In genomic region chr3:7421065-7421464, GRCh38 we compare ENCODE assay signal across 20 cellular contexts.
DNase-seq lines count a peak whose midpoint lies in the region; ATAC-seq, FAIRE-seq and TF ChIP-seq lines count a peak whose summit lies in the region.
"Had no signal": no experiment of that assay in that cellular context is flagged by ENCODE, and none has a peak within 500 bp of the region (broad histone marks: within the 10 kb centered on the region; RNA-seq: fewer than 3 reads in every experiment).

No MANE protein-coding gene starts in this region.

- peak; percentile 19; the same call in 1 of the 2 replicates for TF ChIP-seq RAD21 in HCT116 (IDR thresholded peaks at IDR 0.05; ENCODE audit: low read depth)
- no peak; a peak in 1 of 4 replicates for TF ChIP-seq RAD21 in H1 (IDR thresholded peaks at IDR 0.05 in 1 of 2, conservative IDR thresholded peaks at IDR 0.05 in 1 of 2; ENCODE audit: low read depth in 2 of 2, low read length in 2 of 2)

- H3K4me3 ChIP-seq in A673 (ENCODE audit: low read depth, low read length, poor library complexity, severe bottlenecking): no peak overlapping the region
- no peak overlapping the region for H3K4me3 ChIP-seq in HCT116 (replicated peaks in 1 of 2; ENCODE audit: low read depth in 1 of 2, low read length in 2 of 2)
- H3K4me3 ChIP-seq in OCI-LY1 (ENCODE audit: low read depth, low read length, poor library complexity, severe bottlenecking): no peak overlapping the region
- H3K4me3 ChIP-seq in H1 (ENCODE audit: extremely low read depth in 1 of 4, insufficient read depth in 2 of 4, low read depth in 3 of 4, low read length in 4 of 4): no peak overlapping the region
- H3K4me3 ChIP-seq: A549, HAP-1 had no signal

- H3K36me3 ChIP-seq in A673 (ENCODE audit: insufficient read depth, low read length, poor library complexity, severe bottlenecking): no peaks in the 10 kb centered on the region
- no peaks in the 10 kb centered on the region for H3K36me3 ChIP-seq in HCT116 (ENCODE audit: control insufficient read depth in 1 of 2, insufficient read depth in 2 of 2, low read length in 2 of 2)
- no peaks in the 10 kb centered on the region for H3K36me3 ChIP-seq in OCI-LY1 (ENCODE audit: insufficient read depth, low read length)
- no peaks in the 10 kb centered on the region for H3K36me3 ChIP-seq in H1 (ENCODE audit: control insufficient read depth in 2 of 4, insufficient read depth in 4 of 4, low read length in 3 of 4)
- H3K36me3 ChIP-seq: HAP-1 had no signal

- no peak overlapping the region for H2AK5ac ChIP-seq in H1 (ENCODE audit: low read depth, low read length)

- H3K27ac ChIP-seq in A673 (ENCODE audit: low read depth, low read length, poor library complexity, severe bottlenecking): no peak overlapping the region
- H3K27ac ChIP-seq in HCT116 (ENCODE audit: low read depth, low read length): no peak overlapping the region
- H3K27ac ChIP-seq in OCI-LY1 (ENCODE audit: low read depth, low read length, poor library complexity, severe bottlenecking): no peak overlapping the region
- H3K27ac ChIP-seq in H1 (ENCODE audit: low read depth, low read length): no peak overlapping the region
- H3K27ac ChIP-seq: A549 had no signal

- ATAC-seq in HCT116: no peak
- ATAC-seq: A549 had no signal

- no peak overlapping the region for H3K4me3 Mint-ChIP-seq in CD14-positive monocyte
- no peak overlapping the region for H3K4me3 Mint-ChIP-seq in activated CD4-positive, alpha-beta memory T cell treated with anti-CD3 and anti-CD28 coated beads for 36 hours
- H3K4me3 Mint-ChIP-seq: CD4-positive, alpha-beta memory T cell had no signal

- H3K4me2 ChIP-seq in HCT116 (ENCODE audit: low read length) (no peak overlapping the region), OCI-LY1 (ENCODE audit: low read length) (no peak overlapping the region), H1 (ENCODE audit: insufficient read depth in 1 of 2, low read depth in 2 of 2, low read length in 2 of 2) (no peak overlapping the region)
- H3K4me2 ChIP-seq: A549, SK-N-SH had no signal

- DNase-seq in A673 (ENCODE audit: low spot score) (peak; percentile 5), HCT116 (ENCODE audit: low read depth, low spot score) (peak; percentile 3), H1 (ENCODE audit: low read depth in 1 of 2, low spot score in 2 of 2) (no peak), NCI-H510A (lab: John Stamatoyannopoulos, UW) (no peak), CD14-positive monocyte (ENCODE audit: low spot score) (no peak), NCI-H2196 (lab: John Stamatoyannopoulos, UW; ENCODE audit: unreplicated experiment) (no peak)
- DNase-seq in activated CD4-positive, alpha-beta memory T cell treated with anti-CD3 and anti-CD28 coated beads for 36 hours: no peak
- DNase-seq: CD4-positive, alpha-beta memory T cell; DMS79 treated with DMSO at 0.1 percent for 48 hours; KG1; NCI-H1417; NCI-H1930; NCI-H2171 treated with DMSO at 0.1 percent for 48 hours; NCI-H510A treated with DMSO at 0.1 percent for 48 hours; Right ventricle myocardium superior; SK-N-SH; T-helper 1 cell had no signal

- H3K23ac ChIP-seq in H1 (ENCODE audit: insufficient read length): no peak overlapping the region

- no peak overlapping the region for H2BK20ac ChIP-seq in H1 (ENCODE audit: low read length)

- H3K27me3 Mint-ChIP-seq in CD14-positive monocyte (ENCODE audit: low read depth in 3 of 3): no peaks in the 10 kb centered on the region
- no peaks in the 10 kb centered on the region for H3K27me3 Mint-ChIP-seq in activated CD4-positive, alpha-beta memory T cell treated with anti-CD3 and anti-CD28 coated beads for 36 hours
- H3K27me3 Mint-ChIP-seq: CD4-positive, alpha-beta memory T cell had no signal

- no peaks in the 10 kb centered on the region for H3K36me3 Mint-ChIP-seq in CD14-positive monocyte
- H3K36me3 Mint-ChIP-seq in activated CD4-positive, alpha-beta memory T cell treated with anti-CD3 and anti-CD28 coated beads for 36 hours: no peaks in the 10 kb centered on the region
- H3K36me3 Mint-ChIP-seq: CD4-positive, alpha-beta memory T cell had no signal

- no peak overlapping the region for H3K4ac ChIP-seq in H1 (replicated peaks; ENCODE audit: insufficient read length, low read depth, low read length)

- H3K79me2 ChIP-seq in HCT116 (ENCODE audit: insufficient read depth, low read length) (no peaks in the 10 kb centered on the region), OCI-LY1 (ENCODE audit: insufficient read depth, low read length) (no peaks in the 10 kb centered on the region), H1 (ENCODE audit: control insufficient read depth in 1 of 2, insufficient read depth in 2 of 2, low read length in 2 of 2) (no peaks in the 10 kb centered on the region)

- intact Hi-C loops in A673 (cut with micrococcal nuclease; ENCODE audit: unreplicated experiment): no loop called here
- intact Hi-C loops in HCT116 (cut with micrococcal nuclease): no loop called here
- intact Hi-C loops in CD14-positive monocyte (cut with micrococcal nuclease): no loop called here
- intact Hi-C loops in activated CD4-positive, alpha-beta memory T cell treated with anti-CD3 and anti-CD28 coated beads for 36 hours (cut with micrococcal nuclease): no loop called here

- H4K5ac ChIP-seq in H1 (ENCODE audit: insufficient read length, low read depth, low read length): no peak overlapping the region

- no peaks in the 10 kb centered on the region for H3K79me1 ChIP-seq in H1 (ENCODE audit: low read depth, low read length)

- H3K14ac ChIP-seq in H1 (ENCODE audit: insufficient read length): no peak overlapping the region

- H2BK12ac ChIP-seq in H1 (ENCODE audit: low read depth, low read length): no peak overlapping the region

- H3K56ac ChIP-seq in H1 (replicated peaks; ENCODE audit: insufficient read length, low read depth, low read length): no peak overlapping the region

- no peak overlapping the region for H2BK120ac ChIP-seq in H1 (replicated peaks; ENCODE audit: low read depth, low read length)

- H3K23me2 ChIP-seq in H1 (ENCODE audit: low read depth, low read length): no peaks in the 10 kb centered on the region

- H3K27me3 ChIP-seq in A673 (replicated peaks; ENCODE audit: insufficient read depth, low read depth, low read length, poor library complexity) (no peaks in the 10 kb centered on the region), HCT116 (ENCODE audit: insufficient read depth, low read length) (no peaks in the 10 kb centered on the region), OCI-LY1 (ENCODE audit: insufficient read depth, low read length) (no peaks in the 10 kb centered on the region), H1 (replicated peaks in 1 of 4; ENCODE audit: control insufficient read depth in 3 of 4, extremely low read depth in 1 of 4, insufficient read depth in 3 of 4, low read length in 3 of 4) (no peaks in the 10 kb centered on the region)

- H3K9me2 ChIP-seq in HCT116 (ENCODE audit: insufficient read depth) (no peaks in the 10 kb centered on the region), OCI-LY1 (ENCODE audit: low read depth, low read length) (no peaks in the 10 kb centered on the region)
- H3K9me2 ChIP-seq: SK-N-SH had no signal

- no peak overlapping the region for H3K27ac Mint-ChIP-seq in CD14-positive monocyte
- H3K27ac Mint-ChIP-seq in activated CD4-positive, alpha-beta memory T cell treated with anti-CD3 and anti-CD28 coated beads for 36 hours: no peak overlapping the region
- H3K27ac Mint-ChIP-seq: CD4-positive, alpha-beta memory T cell had no signal

- no peaks in the 10 kb centered on the region for H3F3A ChIP-seq in OCI-LY1 (ENCODE audit: insufficient read depth, low read length)

- no peak overlapping the region for H2BK5ac ChIP-seq in H1 (ENCODE audit: low read depth, low read length)

- no peak overlapping the region for H3K18ac ChIP-seq in H1 (ENCODE audit: extremely low read depth, low read length)

- BruUV-seq in A673 (replicated peaks; lab: Mats Ljungman, UMichigan) (no TSS peak), HCT116 (replicated peaks; lab: Mats Ljungman, UMichigan) (no TSS peak)

- H2AFZ ChIP-seq in HCT116 (ENCODE audit: low read depth, low read length, poor library complexity, severe bottlenecking) (no peak overlapping the region), OCI-LY1 (ENCODE audit: low read length) (no peak overlapping the region), H1 (ENCODE audit: low read length) (no peak overlapping the region)

- H3K9me3 ChIP-seq in A673 (ENCODE audit: low read depth, low read length, poor library complexity, severe bottlenecking) (no peaks in the 10 kb centered on the region), HCT116 (ENCODE audit: control insufficient read depth in 1 of 2, insufficient read depth in 1 of 2, low read depth in 1 of 2, low read length in 2 of 2) (no peaks in the 10 kb centered on the region), OCI-LY1 (ENCODE audit: low read length) (no peaks in the 10 kb centered on the region), H1 (ENCODE audit: insufficient read depth in 2 of 2, low read depth in 1 of 2, low read length in 1 of 2) (no peaks in the 10 kb centered on the region)
- H3K9me3 ChIP-seq: A549, HAP-1 had no signal

- 79% methylated on average over 1 of the region's 1 CpG; no CpG with 5 or more reads in 1 of the 2 experiments for WGBS in H1 (ENCODE audit: extremely low coverage in 1 of 2, insufficient coverage in 1 of 2, insufficient read length in 1 of 2, insufficient replicate concordance in 2 of 2, low coverage in 1 of 2, low lambda C conversion rate in 2 of 2, missing lambda C conversion rate in 1 of 2), 2 experiments

- H4K8ac ChIP-seq in H1 (ENCODE audit: extremely low read depth, insufficient read depth, low read length): no peak overlapping the region

- FAIRE-seq in H1 (lab: Jason Lieb, UNC): no peak

- no peaks in the 10 kb centered on the region for H3K4me1 ChIP-seq in A673 (ENCODE audit: insufficient read depth, low read length, poor library complexity, severe bottlenecking)
- H3K4me1 ChIP-seq in HCT116 (ENCODE audit: control insufficient read depth in 1 of 2, insufficient read depth in 2 of 2, low read length in 2 of 2): no peaks in the 10 kb centered on the region
- no peaks in the 10 kb centered on the region for H3K4me1 ChIP-seq in OCI-LY1 (ENCODE audit: insufficient read depth, low read length, severe bottlenecking)
- H3K4me1 ChIP-seq in H1 (replicated peaks in 1 of 4; ENCODE audit: control insufficient read depth in 3 of 4, insufficient read depth in 4 of 4, low read length in 3 of 4): no peaks in the 10 kb centered on the region
- H3K4me1 ChIP-seq: A549, HAP-1 had no signal

- TF ChIP-seq CTCF in A673 (conservative IDR thresholded peaks at IDR 0.05; ENCODE audit: low read depth, low read length) (peak; percentile 46; the same call in 1 of the 2 replicates), HCT116 (IDR thresholded peaks at IDR 0.05 in 2 of 3, conservative IDR thresholded peaks at IDR 0.05 in 1 of 3; ENCODE audit: borderline replicate concordance in 1 of 3, insufficient read depth in 1 of 3, low read depth in 2 of 3, low read length in 2 of 3) (peak in 2 of 3 experiments; percentile 30 to 57; a peak in 3 of 6 replicates), OCI-LY1 (IDR thresholded peaks at IDR 0.05; ENCODE audit: low read length) (peak; percentile 22; the same call in 1 of the 2 replicates), H1 (IDR thresholded peaks at IDR 0.05; ENCODE audit: control extremely low read depth in 1 of 3, insufficient read depth in 1 of 3, low read depth in 1 of 3, low read length in 3 of 3) (peak in 1 of 3 experiments; percentile 21; a peak in 2 of 4 replicates), CD14-positive monocyte (IDR thresholded peaks at IDR 0.05) (no peak)

- no peak for TF ChIP-seq EP300 in H1 (IDR thresholded peaks at IDR 0.05; ENCODE audit: borderline replicate concordance in 1 of 2, low read depth in 2 of 2, low read length in 2 of 2)

- H3K9ac ChIP-seq in HCT116 (ENCODE audit: low read length) (no peak overlapping the region), OCI-LY1 (ENCODE audit: low read length) (no peak overlapping the region), H1 (replicated peaks in 1 of 4; ENCODE audit: extremely low read depth in 1 of 4, low read depth in 3 of 4, low read length in 3 of 4) (no peak overlapping the region)
- H3K9ac ChIP-seq: SK-N-SH had no signal

- no peak overlapping the region for H2BK15ac ChIP-seq in H1 (ENCODE audit: low read length)

- no peak overlapping the region for H4K91ac ChIP-seq in H1 (replicated peaks; ENCODE audit: insufficient read length, low read length)

- TF ChIP-seq POLR2A in HCT116 (IDR thresholded peaks at IDR 0.05; ENCODE audit: borderline replicate concordance, extremely low read depth, insufficient read depth, insufficient read length): no peak
- TF ChIP-seq POLR2A in H1 (IDR thresholded peaks at IDR 0.05; ENCODE audit: control extremely low read depth in 1 of 2, low read depth in 2 of 2, low read length in 2 of 2): no peak

- H3K9me3 Mint-ChIP-seq in CD14-positive monocyte: peaks cover 0 to 6% (median 0%) of the 10 kb centered on the region in 7 donors
- no peaks in the 10 kb centered on the region for H3K9me3 Mint-ChIP-seq in activated CD4-positive, alpha-beta memory T cell treated with anti-CD3 and anti-CD28 coated beads for 36 hours

- POLR2A ChIA-PET in A673 (lab: Charles Lee; ENCODE audit: low non-redundant PET): no interaction called here
- POLR2A ChIA-PET in HCT116 (lab: Charles Lee): no interaction called here
- POLR2A ChIA-PET in H1 (lab: Charles Lee; ENCODE audit: partially characterized antibody): no interaction called here
- POLR2A ChIA-PET in activated CD4-positive, alpha-beta memory T cell treated with anti-CD3 and anti-CD28 coated beads for 36 hours (lab: Charles Lee): no interaction called here

- no peaks in the 10 kb centered on the region for H3K4me1 Mint-ChIP-seq in CD14-positive monocyte
- H3K4me1 Mint-ChIP-seq in activated CD4-positive, alpha-beta memory T cell treated with anti-CD3 and anti-CD28 coated beads for 36 hours (ENCODE audit: low read depth): no peaks in the 10 kb centered on the region
- H3K4me1 Mint-ChIP-seq: CD4-positive, alpha-beta memory T cell had no signal

- RAD21 ChIA-PET in HCT116 (lab: Charles Lee; ENCODE audit: low non-redundant PET in 1 of 2, low total read pairs in 2 of 2, uncharacterized antibody in 2 of 2, unreplicated experiment in 2 of 2): interaction anchor here in 1 of 2 experiments (0.7 kb wide), 1 partner anchor 997 kb away, joined by 4 read pairs; no protein-coding TSS in a partner anchor

- CTCF ChIA-PET in A673 (lab: Charles Lee) (no interaction called here), HCT116 (lab: Charles Lee) (no interaction called here), H1 (lab: Charles Lee; ENCODE audit: partially characterized antibody) (interaction anchor here (0.7 kb wide), 1 partner anchor 214 kb away, joined by 3 read pairs; no protein-coding TSS in a partner anchor)
- CTCF ChIA-PET in activated CD4-positive, alpha-beta memory T cell treated with anti-CD3 and anti-CD28 coated beads for 36 hours (lab: Charles Lee): no interaction called here

- no peaks in the 10 kb centered on the region for H4K20me1 ChIP-seq in HCT116 (ENCODE audit: insufficient read depth)
- H4K20me1 ChIP-seq in OCI-LY1 (ENCODE audit: insufficient read depth, low read length): no peaks in the 10 kb centered on the region
- H4K20me1 ChIP-seq in H1 (replicated peaks in 1 of 2; ENCODE audit: control insufficient read depth in 1 of 2, insufficient read depth in 2 of 2, low read length in 2 of 2): no peaks in the 10 kb centered on the region

Comparison
In these comparisons a context has a peak if more than half of its experiments do, and no peak if none do; other contexts are left out.
1. DNase-seq: peak in A673 (single experiment) and HCT116 (single experiment); none in H1 (0 of 2), NCI-H510A (single experiment), CD14-positive monocyte (single experiment), activated CD4-positive, alpha-beta memory T cell treated with anti-CD3 and anti-CD28 coated beads for 36 hours (single experiment) and NCI-H2196 (single experiment).